In genomic region chr20:1061484-1062221, GRCh38 we compare ENCODE assay signal across 25 cellular contexts. TPM values are rescaled to one million over a fixed set of nuclear protein-coding genes. Genes with fewer than 3 reads are reported as not detected.
DNase-seq lines count a peak whose midpoint lies in the region; ATAC-seq, FAIRE-seq and TF ChIP-seq lines count a peak whose summit lies in the region.
"Had no signal": no experiment of that assay in that cellular context is flagged by ENCODE, and none has a peak within 500 bp of the region (broad histone marks: within the 10 kb centered on the region; RNA-seq: fewer than 3 reads in every experiment).

No MANE protein-coding gene starts in this region.

- H3K9me3 ChIP-seq in HepG2 (ENCODE audit: low read length) (no peaks in the 10 kb centered on the region), right lobe of liver (no peaks in the 10 kb centered on the region), K562 (replicated peaks; ENCODE audit: control insufficient read depth, insufficient read depth, low read depth, low read length) (no peaks in the 10 kb centered on the region; the same call in 1 of the 2 replicates), small intestine (ENCODE audit: control insufficient read depth, low read depth) (no peaks in the 10 kb centered on the region), mucosa of descending colon (peaks cover 4% of the 10 kb centered on the region), aorta (ENCODE audit: control insufficient read depth, low read length) (no peaks in the 10 kb centered on the region)

- in situ Hi-C loops in HepG2 (cut with HindIII; ENCODE audit: extremely low pct_ligation_motif_present, low pct_unique_long_range_greater_than_20kb): no loop called here
- in situ Hi-C loops in K562 (cut with MboI): no loop called here

- H3K4me3 ChIP-seq in HepG2 (replicated peaks in 1 of 3; ENCODE audit: insufficient read depth in 1 of 3, low read depth in 2 of 3, low read length in 3 of 3) (no peak overlapping the region), right lobe of liver (no peak overlapping the region), K562 (no peak overlapping the region), small intestine (ENCODE audit: low read depth in 1 of 2, low read length in 2 of 2) (no peak overlapping the region), mucosa of descending colon (no peak overlapping the region), aorta (ENCODE audit: low read length in 2 of 2) (no peak overlapping the region)
- H3K4me3 ChIP-seq: BLaER1 treated with 17β-estradiol and CSF1 and Interleukin-3, amounts not matched to agents 10 nM and 100 nM; GM23338 had no signal

- no peaks in the 10 kb centered on the region for H3K9me1 ChIP-seq in K562 (ENCODE audit: control insufficient read depth, insufficient read depth, low read length)

- H4K20me1 ChIP-seq in HepG2 (ENCODE audit: insufficient read depth, low read length) (no peaks in the 10 kb centered on the region), K562 (replicated peaks; ENCODE audit: control insufficient read depth, insufficient read depth, low read length) (no peaks in the 10 kb centered on the region)
- H4K20me1 ChIP-seq: BLaER1 treated with 17β-estradiol and CSF1 and Interleukin-3, amounts not matched to agents 10 nM and 100 nM had no signal

- H3K79me2 ChIP-seq in HepG2 (ENCODE audit: insufficient read depth, low read length): no peaks in the 10 kb centered on the region
- H3K79me2 ChIP-seq in K562 (ENCODE audit: control insufficient read depth, insufficient read depth, low read length): no peaks in the 10 kb centered on the region

- no peak overlapping the region for H2AFZ ChIP-seq in HepG2 (ENCODE audit: low read length)
- H2AFZ ChIP-seq in K562 (ENCODE audit: low read depth, low read length): no peak overlapping the region

- DNase-seq in HepG2 (ENCODE audit: low spot score) (no peak), right lobe of liver (no peak), K562 (ENCODE audit: extremely low read depth in 1 of 4, low spot score in 3 of 4) (peak in 3 of 4 experiments; percentile 6 to 28 (median 12)), erythroblast (lab: John Stamatoyannopoulos, UW) (peak; percentile 45 to 83), small intestine (peak; percentile 19), mucosa of descending colon (no peak), aorta (no peak)
- DNase-seq: CD4-positive, CD25-positive, alpha-beta regulatory T cell; CD8-positive, alpha-beta memory T cell; COR-L47; DMS 273 treated with DMSO at 0.1 percent for 48 hours; DND-41; EL had no signal

- no TSS peak for BruUV-seq in HepG2 (replicated peaks; lab: Mats Ljungman, UMichigan)
- BruUV-seq in K562 (replicated peaks; lab: Mats Ljungman, UMichigan): no TSS peak

- TF ChIP-seq CTCF in HepG2 (CRISPR knock-in tag; IDR thresholded peaks at IDR 0.05) (no peak), right lobe of liver (IDR thresholded peaks at IDR 0.05) (no peak), K562 (IDR thresholded peaks at IDR 0.05 in 2 of 3, conservative IDR thresholded peaks at IDR 0.05 in 1 of 3; ENCODE audit: insufficient read depth in 2 of 3, low read depth in 1 of 3, low read length in 3 of 3) (no peak), mucosa of descending colon (IDR thresholded peaks at IDR 0.05) (no peak)

- H3K27ac ChIP-seq in HepG2 (ENCODE audit: extremely low read length, insufficient read depth, low read length) (no peak overlapping the region), right lobe of liver (no peak overlapping the region), K562 (ENCODE audit: extremely low read depth, low read depth, low read length) (no peak overlapping the region), small intestine (ENCODE audit: low read depth in 1 of 2, low read length in 1 of 2) (peak overlapping the region; percentile 27 to 36), aorta (ENCODE audit: low read depth in 1 of 2, low read length in 2 of 2) (no peak overlapping the region)
- H3K27ac ChIP-seq: 22Rv1; BLaER1 treated with 17β-estradiol and CSF1 and Interleukin-3, amounts not matched to agents 10 nM and 100 nM had no signal

- POLR2A ChIA-PET in HepG2 (lab: Yijun Ruan, JAX): no interaction called here
- POLR2A ChIA-PET in K562 (lab: Yijun Ruan, JAX): interaction anchor here (1.2 kb wide), 1 partner anchor 32 kb away, joined by 3 read pairs; no protein-coding TSS in a partner anchor

- H3K4me1 ChIP-seq in HepG2 (ENCODE audit: insufficient read depth, low read length): no peaks in the 10 kb centered on the region
- H3K4me1 ChIP-seq in right lobe of liver: no peaks in the 10 kb centered on the region
- peaks cover 0 to 19% of the 10 kb centered on the region in 2 experiments; a peak in 4 of 5 replicates for H3K4me1 ChIP-seq in K562 (replicated peaks in 1 of 2; ENCODE audit: control insufficient read depth in 2 of 2, insufficient read depth in 2 of 2, low read length in 2 of 2)
- H3K4me1 ChIP-seq in small intestine (ENCODE audit: control insufficient read depth in 2 of 2, insufficient read depth in 1 of 2, low read depth in 1 of 2, low read length in 1 of 2): peaks cover 0 to 1% of the 10 kb centered on the region in 2 donors
- H3K4me1 ChIP-seq in mucosa of descending colon (ENCODE audit: low read depth): peaks cover 20% of the 10 kb centered on the region
- H3K4me1 ChIP-seq in aorta (ENCODE audit: control insufficient read depth in 1 of 2, insufficient read depth in 2 of 2, low read length in 2 of 2): no peaks in the 10 kb centered on the region
- H3K4me1 ChIP-seq: BLaER1 treated with 17β-estradiol and CSF1 and Interleukin-3, amounts not matched to agents 10 nM and 100 nM had no signal

- TF ChIP-seq RAD21 in HepG2 (CRISPR knock-in tag; IDR thresholded peaks at IDR 0.05) (no peak), K562 (CRISPR knock-in tag; conservative IDR thresholded peaks at IDR 0.05 in 1 of 2, IDR thresholded peaks at IDR 0.05 in 1 of 2) (no peak)

- FAIRE-seq in HepG2 (lab: Jason Lieb, UNC) (no peak), K562 (lab: Jason Lieb, UNC) (no peak), small intestine (lab: Jason Lieb, UNC) (no peak)
- FAIRE-seq: GM12891, GM18507, H54 had no signal

- TF ChIP-seq POLR2A in HepG2 (IDR thresholded peaks at IDR 0.05; ENCODE audit: insufficient read depth in 1 of 2, low read depth in 2 of 2, low read length in 2 of 2) (no peak), right lobe of liver (IDR thresholded peaks at IDR 0.05) (no peak), K562 (conservative IDR thresholded peaks at IDR 0.05) (no peak), erythroblast (IDR thresholded peaks at IDR 0.05; ENCODE audit: low read length) (no peak)

- H3K9ac ChIP-seq in HepG2 (ENCODE audit: insufficient read depth, low read depth, low read length) (no peak overlapping the region), K562 (ENCODE audit: insufficient read depth in 1 of 2, low read depth in 2 of 2, low read length in 2 of 2) (no peak overlapping the region)
- H3K9ac ChIP-seq: BLaER1 treated with 17β-estradiol and CSF1 and Interleukin-3, amounts not matched to agents 10 nM and 100 nM had no signal

- intact Hi-C loops in HepG2 (cut with micrococcal nuclease; ENCODE audit: unreplicated experiment): no loop called here
- intact Hi-C loops in right lobe of liver (cut with DNase I): no loop called here
- intact Hi-C loops in K562 (cut with micrococcal nuclease): no loop called here
- intact Hi-C loops in mucosa of descending colon (cut with DNase I, micrococcal nuclease): no loop called here
- intact Hi-C loops in aorta (cut with DNase I): no loop called here

- H3K4me2 ChIP-seq in HepG2 (ENCODE audit: low read depth, low read length): no peak overlapping the region
- no peak overlapping the region for H3K4me2 ChIP-seq in K562 (ENCODE audit: insufficient read depth, low read length)
- H3K4me2 ChIP-seq: BLaER1 treated with 17β-estradiol and CSF1 and Interleukin-3, amounts not matched to agents 10 nM and 100 nM had no signal

- no peak for ATAC-seq in HepG2
- no peak for ATAC-seq in right lobe of liver
- no peak; the same call in 2 of the 3 replicates for ATAC-seq in K562
- no peak for ATAC-seq in mucosa of descending colon
- ATAC-seq in GM21423 (IDR thresholded peaks at IDR 0.05; ENCODE audit: unreplicated experiment): no peak
- ATAC-seq in aorta (ENCODE audit: low FRiP score): no peak
- ATAC-seq: HCT116 had no signal

- CTCF ChIA-PET in HepG2 (lab: Yijun Ruan, JAX; ENCODE audit: low intra/inter-chr PET ratio, low total read pairs): no interaction called here
- CTCF ChIA-PET in K562 (lab: Yijun Ruan, JAX; ENCODE audit: low intra/inter-chr PET ratio): no interaction called here

- H3K27me3 ChIP-seq in HepG2 (ENCODE audit: control insufficient read depth in 1 of 2, insufficient read depth in 2 of 2, low read length in 2 of 2) (no peaks in the 10 kb centered on the region), right lobe of liver (no peaks in the 10 kb centered on the region), K562 (ENCODE audit: control insufficient read depth in 2 of 2, insufficient read depth in 2 of 2, low read length in 2 of 2) (no peaks in the 10 kb centered on the region), small intestine (ENCODE audit: control insufficient read depth in 2 of 2, insufficient read depth in 2 of 2, low read length in 2 of 2) (peaks cover 0 to 1% of the 10 kb centered on the region in 2 donors), aorta (ENCODE audit: control insufficient read depth in 1 of 2, insufficient read depth in 2 of 2, low read length in 1 of 2) (no peaks in the 10 kb centered on the region)
- H3K27me3 ChIP-seq: BLaER1 treated with 17β-estradiol and CSF1 and Interleukin-3, amounts not matched to agents 10 nM and 100 nM had no signal

- TF ChIP-seq EP300 in HepG2 (IDR thresholded peaks at IDR 0.05; ENCODE audit: low read depth in 2 of 2, low read length in 2 of 2) (no peak), HepG2 (CRISPR knock-in tag; IDR thresholded peaks at IDR 0.05; ENCODE audit: borderline replicate concordance) (no peak), K562 (IDR thresholded peaks at IDR 0.05; ENCODE audit: low read length) (peak; percentile 70)

- no peaks in the 10 kb centered on the region for H3K36me3 ChIP-seq in HepG2 (replicated peaks in 1 of 2; ENCODE audit: control insufficient read depth in 1 of 2, insufficient read depth in 2 of 2, low read length in 2 of 2)
- H3K36me3 ChIP-seq in right lobe of liver: no peaks in the 10 kb centered on the region
- no peaks in the 10 kb centered on the region for H3K36me3 ChIP-seq in K562 (ENCODE audit: control insufficient read depth, insufficient read depth, low read length)
- no peaks in the 10 kb centered on the region for H3K36me3 ChIP-seq in small intestine (ENCODE audit: control insufficient read depth in 2 of 2, insufficient read depth in 2 of 2, low read length in 2 of 2)
- no peaks in the 10 kb centered on the region for H3K36me3 ChIP-seq in mucosa of descending colon (ENCODE audit: low read depth)
- no peaks in the 10 kb centered on the region for H3K36me3 ChIP-seq in aorta (ENCODE audit: control insufficient read depth in 1 of 2, insufficient read depth in 2 of 2, low read length in 1 of 2)
- H3K36me3 ChIP-seq: BLaER1 treated with 17β-estradiol and CSF1 and Interleukin-3, amounts not matched to agents 10 nM and 100 nM had no signal

RNA-seq across cellular contexts. Expression of gene PSMF1, which starts 56.7 kb away (rescaled TPM):
- total RNA-seq in HepG2 (2016; rRNA removed; fragmentation: Illumina TruSeq; extraction: Trizol) (86.0 and 113 TPM in 2 replicates), right lobe of liver (100 to 1,000 TPM in 5 of 6 experiments, 10 to 100 TPM in 1; 82.5 to 260 (median 116) TPM), K562 (2014; rRNA removed) (17.9 and 26.5 TPM in 2 replicates), K562 (2014; rRNA removed; fragmentation: Illumina TruSeq; extraction: Trizol) (34.1 and 35.8 TPM in 2 replicates), K562 (2015; rRNA removed; fragmentation: Illumina TruSeq; extraction: Trizol) (29.4 and 33.8 TPM in 2 replicates), K562 (2021) (136 and 138 TPM in 2 replicates), mucosa of descending colon (100 to 1,000 TPM; 113 to 118 (median 117) TPM), aorta (100 to 1,000 TPM in 1 of 2 donors, 10 to 100 TPM in 1; 96.9 to 105 TPM)
- 19.7 and 25.4 TPM in 2 replicates for total RNA-seq in HepG2 (2016; cell fraction: cytosol; rRNA removed; fragmentation: Illumina TruSeq; extraction: Trizol; ENCODE audit: low read depth)
- total RNA-seq in HepG2 (2016; cell fraction: insoluble cytoplasmic fraction; rRNA removed; fragmentation: Illumina TruSeq; extraction: Trizol): 84.7 and 89.7 TPM in 2 replicates
- total RNA-seq in HepG2 (2016; cell fraction: membrane; rRNA removed; fragmentation: Illumina TruSeq; extraction: Trizol): 45.7 and 47.8 TPM in 2 replicates
- total RNA-seq in HepG2 (2016; cell fraction: nucleus; rRNA removed; fragmentation: Illumina TruSeq; extraction: Trizol): 55.8 and 66.5 TPM in 2 replicates
- polyA plus RNA-seq in HepG2 (2011; rRNA removed) (82.5 and 90.6 TPM in 2 replicates), K562 (2011; rRNA removed) (33.2 and 77.8 TPM in 2 replicates), K562 (2014; fragmentation: Illumina TruSeq; extraction: Trizol) (126 and 192 TPM in 2 replicates), K562 (2014; fragmentation: Nextera tagmentation; extraction: Ambion mirVana) (10 to 100 TPM in 1 of 2 experiments, 1 to 10 TPM in 1; 8.5 to 21.3 TPM), K562 (2014; rRNA removed) (18.0 and 20.6 TPM in 2 replicates), small intestine (10 to 100 TPM; 43.6 to 77.0 (median 48.4) TPM), aorta (10 to 100 TPM; 39.3 to 70.6 TPM)
- polyA plus RNA-seq in HepG2 (2011; cell fraction: cytosol; rRNA removed): 129 and 230 TPM in 2 replicates
- polyA plus RNA-seq in HepG2 (2011; cell fraction: nucleus; rRNA removed): 130 and 163 TPM in 2 replicates
- polyA plus RNA-seq in HepG2 (2012): 209 and 270 TPM in 2 replicates
- polyA plus RNA-seq in HepG2 (2016; cell fraction: cytosol; fragmentation: Illumina TruSeq; extraction: Trizol; ENCODE audit: low read depth): 182 and 186 TPM in 2 replicates
- polyA plus RNA-seq in HepG2 (2016; cell fraction: insoluble cytoplasmic fraction; fragmentation: Illumina TruSeq; extraction: Trizol; ENCODE audit: low read depth): 230 and 306 TPM in 2 replicates
- polyA plus RNA-seq in HepG2 (2016; cell fraction: membrane; fragmentation: Illumina TruSeq; extraction: Trizol; ENCODE audit: low read depth): 158 and 165 TPM in 2 replicates
- polyA plus RNA-seq in HepG2 (2016; cell fraction: nucleus; fragmentation: Illumina TruSeq; extraction: Trizol; ENCODE audit: insufficient read depth, low read depth): 135 and 140 TPM in 2 replicates
- polyA minus RNA-seq in HepG2 (2011; rRNA and poly(A)+ RNA removed; ENCODE audit: low replicate concordance): 31.0 and 97.3 TPM in 2 replicates
- 90.7 and 92.5 TPM in 2 replicates for polyA minus RNA-seq in HepG2 (2011; cell fraction: cytosol; rRNA and poly(A)+ RNA removed)
- 67.6 and 70.3 TPM in 2 replicates for polyA minus RNA-seq in HepG2 (2011; cell fraction: nucleus; rRNA and poly(A)+ RNA removed)
- total RNA-seq in K562 (2011; cell fraction: chromatin; rRNA removed; ENCODE audit: low replicate concordance): 34.5 and 43.5 TPM in 2 replicates
- total RNA-seq in K562 (2011; cell fraction: nucleolus; rRNA removed): 10.7 and 12.6 TPM in 2 replicates
- total RNA-seq in K562 (2011; cell fraction: nucleoplasm; rRNA removed): 16.1 and 23.6 TPM in 2 replicates
- 60.7 and 112 TPM in 2 replicates for polyA plus RNA-seq in K562 (2011; cell fraction: cytosol; rRNA removed)
- 39.7 and 54.7 TPM in 2 replicates for polyA plus RNA-seq in K562 (2011; cell fraction: nucleus; rRNA removed)
- 102 and 110 TPM in 2 replicates for polyA plus RNA-seq in K562 (2012)
- 45.5 and 84.9 TPM in 2 replicates for polyA minus RNA-seq in K562 (2011; rRNA and poly(A)+ RNA removed)
- 30.9 and 37.4 TPM in 2 replicates for polyA minus RNA-seq in K562 (2011; cell fraction: cytosol; rRNA and poly(A)+ RNA removed)
- 11.4 and 23.4 TPM in 2 replicates for polyA minus RNA-seq in K562 (2011; cell fraction: nucleus; rRNA and poly(A)+ RNA removed)

RNA-seq across cellular contexts. Expression of gene RSPO4, which starts 59.5 kb away (rescaled TPM):
- total RNA-seq in HepG2 (2016; rRNA removed; fragmentation: Illumina TruSeq; extraction: Trizol) (not detected in 2 replicates), right lobe of liver (under 1 TPM in 2 of 6 experiments, not detected in 4; 0.07 to 0.51 TPM), K562 (2014; rRNA removed) (not detected in 2 replicates), K562 (2014; rRNA removed; fragmentation: Illumina TruSeq; extraction: Trizol) (not detected in 2 replicates), K562 (2015; rRNA removed; fragmentation: Illumina TruSeq; extraction: Trizol) (not detected in 2 replicates), K562 (2021) (0.09 TPM in 1 of 2 replicates, not detected in the other), mucosa of descending colon (under 1 TPM in 2 of 3 donors, not detected in 1; 0.10 to 0.22 TPM), aorta (1 to 10 TPM in 1 of 2 donors, under 1 TPM in 1; 0.93 to 1.0 TPM)
- not detected in 2 replicates for total RNA-seq in HepG2 (2016; cell fraction: cytosol; rRNA removed; fragmentation: Illumina TruSeq; extraction: Trizol; ENCODE audit: low read depth)
- not detected in 2 replicates for total RNA-seq in HepG2 (2016; cell fraction: insoluble cytoplasmic fraction; rRNA removed; fragmentation: Illumina TruSeq; extraction: Trizol)
- total RNA-seq in HepG2 (2016; cell fraction: membrane; rRNA removed; fragmentation: Illumina TruSeq; extraction: Trizol): not detected in 2 replicates
- total RNA-seq in HepG2 (2016; cell fraction: nucleus; rRNA removed; fragmentation: Illumina TruSeq; extraction: Trizol): not detected in 2 replicates
- polyA plus RNA-seq in HepG2 (2011; rRNA removed) (not detected in 2 replicates), K562 (2011; rRNA removed) (not detected in 2 replicates), K562 (2014; fragmentation: Illumina TruSeq; extraction: Trizol) (0.04 TPM in 1 of 2 replicates, not detected in the other), K562 (2014; fragmentation: Nextera tagmentation; extraction: Ambion mirVana) (not detected), K562 (2014; rRNA removed) (0.34 TPM in 1 of 2 replicates, not detected in the other), small intestine (under 1 TPM in 1 of 3 donors, not detected in 2; 0.31 TPM), aorta (not detected)
- not detected in 2 replicates for polyA plus RNA-seq in HepG2 (2011; cell fraction: cytosol; rRNA removed)
- polyA plus RNA-seq in HepG2 (2011; cell fraction: nucleus; rRNA removed): 0.03 TPM in 1 of 2 replicates, not detected in the other
- not detected in 2 replicates for polyA plus RNA-seq in HepG2 (2012)
- polyA plus RNA-seq in HepG2 (2016; cell fraction: cytosol; fragmentation: Illumina TruSeq; extraction: Trizol; ENCODE audit: low read depth): not detected in 2 replicates
- not detected in 2 replicates for polyA plus RNA-seq in HepG2 (2016; cell fraction: insoluble cytoplasmic fraction; fragmentation: Illumina TruSeq; extraction: Trizol; ENCODE audit: low read depth)
- not detected in 2 replicates for polyA plus RNA-seq in HepG2 (2016; cell fraction: membrane; fragmentation: Illumina TruSeq; extraction: Trizol; ENCODE audit: low read depth)
- not detected in 2 replicates for polyA plus RNA-seq in HepG2 (2016; cell fraction: nucleus; fragmentation: Illumina TruSeq; extraction: Trizol; ENCODE audit: insufficient read depth, low read depth)
- polyA minus RNA-seq in HepG2 (2011; rRNA and poly(A)+ RNA removed; ENCODE audit: low replicate concordance): not detected in 2 replicates
- polyA minus RNA-seq in HepG2 (2011; cell fraction: cytosol; rRNA and poly(A)+ RNA removed): not detected in 2 replicates
- not detected in 2 replicates for polyA minus RNA-seq in HepG2 (2011; cell fraction: nucleus; rRNA and poly(A)+ RNA removed)
- 0.14 TPM in 1 of 2 replicates, not detected in the other for total RNA-seq in K562 (2011; cell fraction: chromatin; rRNA removed; ENCODE audit: low replicate concordance)
- total RNA-seq in K562 (2011; cell fraction: nucleolus; rRNA removed): not detected in 2 replicates
- not detected in 2 replicates for total RNA-seq in K562 (2011; cell fraction: nucleoplasm; rRNA removed)
- polyA plus RNA-seq in K562 (2011; cell fraction: cytosol; rRNA removed): not detected in 2 replicates
- 0.06 TPM in 2 replicates for polyA plus RNA-seq in K562 (2011; cell fraction: nucleus; rRNA removed)
- polyA plus RNA-seq in K562 (2012): 0.10 and 0.12 TPM in 2 replicates
- polyA minus RNA-seq in K562 (2011; rRNA and poly(A)+ RNA removed): not detected in 2 replicates
- polyA minus RNA-seq in K562 (2011; cell fraction: cytosol; rRNA and poly(A)+ RNA removed): not detected in 2 replicates
- not detected in 2 replicates for polyA minus RNA-seq in K562 (2011; cell fraction: nucleus; rRNA and poly(A)+ RNA removed)
- total RNA-seq: A673; CD8-positive, alpha-beta memory T cell; G401; HT-29 had no signal
- polyA plus RNA-seq: AG04450; CD4-positive, CD25-positive, alpha-beta regulatory T cell; CD8-positive, alpha-beta memory T cell had no signal

Comparison
In these comparisons a context has a peak if more than half of its experiments do, and no peak if none do; other contexts are left out.
1. DNase-seq: peak in K562 (3 of 4), erythroblast (2 of 2) and small intestine (single experiment); none in HepG2 (single experiment), right lobe of liver (0 of 3), mucosa of descending colon (0 of 3) and aorta (0 of 2).
2. H3K27ac ChIP-seq: peak in small intestine (2 of 2); none in HepG2 (single experiment), right lobe of liver (0 of 3), K562 (single experiment) and aorta (0 of 2).
3. Of the 241 proteins assayed by ChIP-seq in both HepG2 and K562: peak only in HepG2: none; only in K562: ATF7, DPF2, EP300, FOSL1, FOXA1, NCOR1 and 4 more; in both: none; in neither: 227; mixed calls (peak in some experiments, not most) for 4.